Comparison of ENCODE assay signal across 19 cellular contexts in genomic region chrX:2324116-2324515, GRCh38.
"Had no signal": no experiment of that assay in that cellular context is flagged by ENCODE, and none has a peak within 500 bp of the region (broad histone marks: within the 10 kb centered on the region; RNA-seq: fewer than 3 reads in every experiment).

No MANE protein-coding gene starts in this region.

- H3K36me3 Mint-ChIP-seq: stimulated activated effector memory CD8-positive, alpha-beta T cell treated with anti-CD3 and anti-CD28 coated beads, Interleukin-12 subunit alpha, Interleukin-12 subunit beta, amount 100 ng/mL, for 72 hours had no signal

- H3K4me3 ChIP-seq: gastroesophageal sphincter, neural progenitor cell had no signal

- H3K27me3 ChIP-seq: gastroesophageal sphincter, left lung, neural progenitor cell, pancreas, thyroid gland, uterus had no signal

- H3K27ac ChIP-seq: left lung, neural progenitor cell, thyroid gland had no signal

- H3K4me2 ChIP-seq: neural progenitor cell, SK-N-SH had no signal

- H3K4me3 Mint-ChIP-seq: activated CD8-positive, alpha-beta memory T cell treated with anti-CD3 and anti-CD28 coated beads, Interleukin-2, amount 10 ng/mL, durations not matched to agents 7 days and 5 days; brain; neural progenitor cell; stimulated activated effector memory CD8-positive, alpha-beta T cell treated with anti-CD3 and anti-CD28 coated beads, Interleukin-12 subunit alpha, Interleukin-12 subunit beta, amount 100 ng/mL, for 72 hours had no signal

- H3K27me3 Mint-ChIP-seq: activated CD4-positive, alpha-beta memory T cell treated with anti-CD3 and anti-CD28 coated beads for 36 hours; activated CD8-positive, alpha-beta memory T cell treated with anti-CD3 and anti-CD28 coated beads, Interleukin-2, amount 10 ng/mL, durations not matched to agents 7 days and 5 days; activated naive CD8-positive, alpha-beta T cell treated with anti-CD3 and anti-CD28 coated beads for 36 hours; brain had no signal

- H3K9me3 ChIP-seq: gastroesophageal sphincter, left lung, pancreas, SK-N-SH, thyroid gland, uterus had no signal

- H3K36me3 ChIP-seq: gastroesophageal sphincter, left lung, neural progenitor cell, pancreas, thyroid gland, uterus had no signal

- H2AFZ ChIP-seq: neural progenitor cell had no signal

- H3K4me1 ChIP-seq: gastroesophageal sphincter, neural progenitor cell, pancreas, uterus had no signal

- ATAC-seq: activated CD8-positive, alpha-beta memory T cell treated with anti-CD3 and anti-CD28 coated beads, Interleukin-2, amount 10 ng/mL, durations not matched to agents 7 days and 5 days; stimulated activated effector memory CD8-positive, alpha-beta T cell treated with anti-CD3 and anti-CD28 coated beads, Interleukin-12 subunit alpha, Interleukin-12 subunit beta, amount 100 ng/mL, for 72 hours had no signal

- H3K4me1 Mint-ChIP-seq: stimulated activated effector memory CD8-positive, alpha-beta T cell treated with anti-CD3 and anti-CD28 coated beads, Interleukin-12 subunit alpha, Interleukin-12 subunit beta, amount 100 ng/mL, for 72 hours had no signal

- H3K27ac Mint-ChIP-seq: activated CD4-positive, alpha-beta memory T cell treated with anti-CD3 and anti-CD28 coated beads for 36 hours; activated CD8-positive, alpha-beta memory T cell treated with anti-CD3 and anti-CD28 coated beads, Interleukin-2, amount 10 ng/mL, durations not matched to agents 7 days and 5 days; brain; stimulated activated effector memory CD8-positive, alpha-beta T cell treated with anti-CD3 and anti-CD28 coated beads, Interleukin-12 subunit alpha, Interleukin-12 subunit beta, amount 100 ng/mL, for 72 hours had no signal

- H3K9ac ChIP-seq: neural progenitor cell, SK-N-SH had no signal

- DNase-seq: activated CD4-positive, alpha-beta memory T cell treated with anti-CD3 and anti-CD28 coated beads for 36 hours; activated CD4-positive, alpha-beta T cell treated with anti-CD3 and anti-CD28 coated beads for 1 hour; activated CD8-positive, alpha-beta memory T cell treated with anti-CD3 and anti-CD28 coated beads, Interleukin-2, amount 10 ng/mL, durations not matched to agents 7 days and 5 days; activated naive CD8-positive, alpha-beta T cell treated with anti-CD3 and anti-CD28 coated beads for 36 hours; amygdala; central memory CD4-positive, alpha-beta T cell; effector CD8-positive, alpha-beta T cell; islet precursor cell; left lung; pancreas; SK-N-SH; stimulated activated CD4-positive, alpha-beta T cell treated with anti-CD3 and anti-CD28 coated beads, Interleukin-12 subunit alpha, Interleukin-12 subunit beta, amount 100 ng/mL, for 4 hours; T-helper 1 cell; thyroid gland; uterus had no signal
